In the genomic region with DNA sequence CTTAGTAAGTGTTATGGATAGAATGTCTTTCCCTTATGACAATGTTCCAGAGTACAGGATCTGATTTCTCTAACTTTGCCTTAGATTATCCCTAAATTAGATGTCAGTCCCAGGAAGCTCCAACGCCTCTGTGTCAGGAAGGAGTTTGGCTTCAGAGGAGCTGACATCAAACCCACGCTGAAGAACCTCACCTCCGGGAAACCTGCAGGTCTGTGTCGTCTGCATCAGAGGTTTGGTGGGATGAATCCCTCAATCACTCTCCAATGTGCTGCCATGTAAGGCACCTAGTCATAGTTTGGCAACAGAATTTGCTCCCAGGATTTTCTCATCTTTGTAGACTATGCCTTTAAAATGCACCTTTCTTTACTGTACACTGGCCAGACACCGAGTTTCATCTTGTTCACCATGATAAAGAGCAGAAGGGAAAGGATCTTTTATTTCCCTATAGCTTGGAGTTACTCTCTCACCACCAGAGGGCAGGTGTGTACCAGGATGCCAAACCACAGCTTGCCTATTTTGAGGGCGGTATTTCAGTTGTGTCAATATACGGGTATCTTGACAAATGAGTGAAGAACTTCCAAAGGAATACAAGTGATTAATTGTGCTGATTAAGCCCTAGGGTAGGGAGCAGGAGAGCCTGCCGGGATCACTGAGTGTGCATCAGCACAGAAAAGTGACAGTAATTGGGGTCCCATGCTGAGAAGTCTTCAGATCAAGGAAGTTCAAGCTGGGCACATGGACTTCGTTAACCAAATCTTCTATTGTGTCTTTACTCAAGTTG, we compare ENCODE assay signal across 8 cellular contexts. TPM values are rescaled to one million over a fixed set of nuclear protein-coding genes. Genes with fewer than 3 reads are reported as not detected.
DNase-seq lines count a peak whose midpoint lies in the region; ATAC-seq and TF ChIP-seq lines count a peak whose summit lies in the region.

No MANE protein-coding gene starts in this region.

- peak; percentile 94 for TF ChIP-seq CTCF in OCI-LY1 (IDR thresholded peaks at IDR 0.05; ENCODE audit: low read length)
- peak; percentile 67 for TF ChIP-seq CTCF in psoas muscle (IDR thresholded peaks at IDR 0.05)

- H3F3A ChIP-seq in OCI-LY1 (ENCODE audit: insufficient read depth, low read length) = no peaks in the 10 kb centered on the region

- 35 to 43% (median 35%) methylated on average over 9 of the region's 9 CpGs for WGBS in psoas muscle, 3 donors

- no peak overlapping the region for H3K4me2 ChIP-seq in OCI-LY1 (ENCODE audit: low read length)

- peak; percentile 40 for DNase-seq in COLO829 (ENCODE audit: low spot score)
- DNase-seq in activated effector memory CD4-positive, alpha-beta T cell treated with Interleukin-2 at 50 U/mL for 16 hours = peak; percentile 4
- DNase-seq in germinal center (ENCODE audit: low spot score) = peak; percentile 21
- no peak for DNase-seq in psoas muscle
- DNase-seq in T1000 (lab: John Stamatoyannopoulos, UW) = no peak

- H3K9me3 ChIP-seq in OCI-LY1 (ENCODE audit: low read length) (no peaks in the 10 kb centered on the region), psoas muscle (no peaks in the 10 kb centered on the region)

- ATAC-seq in GM19025 (IDR thresholded peaks at IDR 0.05; ENCODE audit: low read depth, unreplicated experiment) (peak; percentile 45), HG03342 (IDR thresholded peaks at IDR 0.05; ENCODE audit: unreplicated experiment) (peak; percentile 62), psoas muscle (peak; percentile 47 to 76 (median 55))

- H3K9ac ChIP-seq in OCI-LY1 (ENCODE audit: low read length) = no peak overlapping the region

- H2AFZ ChIP-seq in OCI-LY1 (ENCODE audit: low read length) = no peak overlapping the region

- no peaks in the 10 kb centered on the region for H4K20me1 ChIP-seq in OCI-LY1 (ENCODE audit: insufficient read depth, low read length)

- no peaks in the 10 kb centered on the region for H3K4me1 ChIP-seq in OCI-LY1 (ENCODE audit: insufficient read depth, low read length, severe bottlenecking)
- H3K4me1 ChIP-seq in psoas muscle = peaks cover 3% of the 10 kb centered on the region

- H3K27ac ChIP-seq in OCI-LY1 (ENCODE audit: low read depth, low read length, poor library complexity, severe bottlenecking) = no peak overlapping the region
- H3K27ac ChIP-seq in psoas muscle = no peak overlapping the region

- H3K9me2 ChIP-seq in OCI-LY1 (ENCODE audit: low read depth, low read length) = no peaks in the 10 kb centered on the region

- no peaks in the 10 kb centered on the region for H3K27me3 ChIP-seq in OCI-LY1 (ENCODE audit: insufficient read depth, low read length)
- no peaks in the 10 kb centered on the region for H3K27me3 ChIP-seq in psoas muscle (ENCODE audit: insufficient read depth in 3 of 3, low read length in 2 of 3)

- H3K36me3 ChIP-seq in OCI-LY1 (ENCODE audit: insufficient read depth, low read length) (no peaks in the 10 kb centered on the region), psoas muscle (ENCODE audit: insufficient read depth in 1 of 2, low read depth in 1 of 2) (no peaks in the 10 kb centered on the region)

- H3K79me2 ChIP-seq in OCI-LY1 (ENCODE audit: insufficient read depth, low read length) = no peaks in the 10 kb centered on the region

- H3K4me3 ChIP-seq in OCI-LY1 (ENCODE audit: low read depth, low read length, poor library complexity, severe bottlenecking) = no peak overlapping the region
- no peak overlapping the region for H3K4me3 ChIP-seq in psoas muscle

- intact Hi-C loops in psoas muscle (cut with DNase I) = loop anchor here (2.0 to 5.0 kb wide), 3 partner anchors 81 to 1341 kb away; no protein-coding TSS in a partner anchor

RNA-seq across cellular contexts. Expression of a gene that starts 23.4 kb away (rescaled TPM):
- not detected for total RNA-seq in psoas muscle
- polyA plus RNA-seq in psoas muscle = not detected

Comparison
In these comparisons a context has a peak if more than half of its experiments do, and no peak if none do; other contexts are left out.
1. DNase-seq: peak in COLO829 (single experiment), activated effector memory CD4-positive, alpha-beta T cell treated with Interleukin-2 at 50 U/mL for 16 hours (single experiment) and germinal center (single experiment); none in psoas muscle (0 of 2) and T1000 (single experiment).
2. Peak in every context shown above with its lines, with median percentiles within 50 percentile points of each other: ATAC-seq.